Comparison of ENCODE assay signal across 9 cellular contexts in genomic region chr5:53430618-53431252, GRCh38. TPM values are rescaled to one million over a fixed set of nuclear protein-coding genes. Genes with fewer than 3 reads are reported as not detected.
DNase-seq lines count a peak whose midpoint lies in the region; ATAC-seq lines count a peak whose summit lies in the region.
"Had no signal": no experiment of that assay in that cellular context is flagged by ENCODE, and none has a peak within 500 bp of the region (broad histone marks: within the 10 kb centered on the region; RNA-seq: fewer than 3 reads in every experiment).

No MANE protein-coding gene starts in this region.

- DNase-seq in DMS 273 (lab: John Stamatoyannopoulos, UW; ENCODE audit: unreplicated experiment) (peak; percentile 30), DMS 273 treated with DMSO at 0.1 percent for 48 hours (lab: John Stamatoyannopoulos, UW) (no peak), SK-N-DZ (ENCODE audit: low spot score) (peak; percentile 7), fibroblast of the conjunctiva (ENCODE audit: low read depth) (peak; percentile 77), stromal cell of bone marrow (ENCODE audit: low read depth) (peak; percentile 71), LoVo (ENCODE audit: low spot score) (no peak)
- DNase-seq in activated naive CD4-positive, alpha-beta T cell treated with Interleukin-2 at 50 U/mL for 16 hours: no peak
- DNase-seq: 8988T had no signal

- ATAC-seq in GM21390 (IDR thresholded peaks at IDR 0.05; ENCODE audit: unreplicated experiment): no peak

RNA-seq across cellular contexts. Expression of gene FST, which starts 49.7 kb away (rescaled TPM):
- not detected in 2 replicates for polyA plus RNA-seq in SK-N-DZ (2014; cell fraction: cytosol; rRNA removed)
- 0.19 and 0.20 TPM in 2 replicates for polyA plus RNA-seq in SK-N-DZ (2014; cell fraction: nucleus; rRNA removed)

Comparison
In these comparisons a context has a peak if more than half of its experiments do, and no peak if none do; other contexts are left out.
1. DNase-seq: peak in DMS 273 (single experiment), SK-N-DZ (single experiment), fibroblast of the conjunctiva (single experiment) and stromal cell of bone marrow (single experiment); none in DMS 273 treated with DMSO at 0.1 percent for 48 hours (single experiment), activated naive CD4-positive, alpha-beta T cell treated with Interleukin-2 at 50 U/mL for 16 hours (single experiment) and LoVo (single experiment).